Comparison of ENCODE assay signal across 1 cellular context in the genomic region with DNA sequence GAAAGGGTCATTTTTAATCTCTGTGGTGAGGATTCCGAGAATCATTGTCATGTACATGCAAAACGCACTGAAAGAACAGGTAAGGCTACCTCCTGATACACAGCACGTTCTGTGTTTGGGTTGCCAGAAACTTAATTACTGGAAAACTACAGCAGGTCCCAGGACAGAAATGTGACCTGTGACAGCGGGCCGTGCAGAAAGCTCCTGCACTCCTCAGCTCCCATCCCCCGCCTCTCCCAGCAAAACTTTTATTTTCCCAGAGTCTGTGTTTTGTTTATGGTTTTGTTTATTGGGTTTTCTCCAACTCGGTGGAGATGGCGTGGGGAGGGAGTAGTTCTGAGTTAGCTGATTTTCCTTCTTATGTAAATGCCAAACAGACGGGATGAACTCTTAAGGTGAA.
TF ChIP-seq lines count a peak whose summit lies in the region.

No MANE protein-coding gene starts in this region.

TF ChIP-seq in A549, 52 proteins besides CTCF, POLR2A, EP300 and RAD21 (continued from another document):
- TF ChIP-seq, protein P1, sequence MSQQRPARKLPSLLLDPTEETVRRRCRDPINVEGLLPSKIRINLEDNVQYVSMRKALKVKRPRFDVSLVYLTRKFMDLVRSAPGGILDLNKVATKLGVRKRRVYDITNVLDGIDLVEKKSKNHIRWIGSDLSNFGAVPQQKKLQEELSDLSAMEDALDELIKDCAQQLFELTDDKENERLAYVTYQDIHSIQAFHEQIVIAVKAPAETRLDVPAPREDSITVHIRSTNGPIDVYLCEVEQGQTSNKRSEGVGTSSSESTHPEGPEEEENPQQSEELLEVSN (IDR thresholded peaks at IDR 0.05; ENCODE audit: borderline replicate concordance, low read depth), result no peak
